In the genomic region with DNA sequence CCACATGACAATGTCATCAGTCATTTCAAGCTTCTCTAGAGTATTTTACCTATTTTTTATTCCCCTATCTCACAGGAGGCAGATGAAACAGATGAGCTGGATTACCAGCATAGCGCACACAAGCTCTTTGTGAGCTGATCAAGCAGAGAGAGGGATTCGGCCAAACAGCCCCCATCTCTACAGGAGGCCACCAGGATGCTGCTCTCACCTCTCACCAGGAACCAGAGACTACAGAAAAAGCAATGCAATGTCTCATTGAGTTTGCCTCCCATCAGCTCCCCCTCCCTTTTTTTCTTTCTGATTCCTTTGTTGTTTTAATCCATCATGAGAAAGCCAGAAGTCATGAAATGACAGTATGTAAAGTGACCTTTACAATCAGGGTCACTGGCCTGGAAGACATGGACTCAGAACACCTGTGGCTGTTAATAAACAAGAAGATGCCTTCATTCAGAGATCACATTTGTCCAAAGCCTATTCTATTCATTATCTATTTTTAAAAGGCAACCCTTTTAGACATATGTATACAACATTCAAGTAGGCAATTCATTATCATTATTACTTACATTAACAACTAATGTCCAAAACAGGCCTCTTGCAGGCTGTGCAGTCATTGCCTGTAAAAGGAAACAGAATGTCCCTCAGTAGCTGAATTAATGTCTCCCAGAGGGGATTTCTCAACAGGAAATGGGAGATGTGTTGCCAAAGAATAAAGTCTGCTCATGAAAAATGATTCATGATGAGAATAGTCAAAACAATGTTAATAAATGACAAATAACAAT, we compare ENCODE assay signal across 10 cellular contexts.
DNase-seq lines count a peak whose midpoint lies in the region; ATAC-seq, FAIRE-seq and TF ChIP-seq lines count a peak whose summit lies in the region.
"Had no signal": no experiment of that assay in that cellular context is flagged by ENCODE, and none has a peak within 500 bp of the region (broad histone marks: within the 10 kb centered on the region; RNA-seq: fewer than 3 reads in every experiment).

No MANE protein-coding gene starts in this region.

- TF ChIP-seq CTCF in A673 (conservative IDR thresholded peaks at IDR 0.05; ENCODE audit: low read depth, low read length) (no peak), cardiac fibroblast (IDR thresholded peaks at IDR 0.05; ENCODE audit: low read depth, low read length) (no peak), keratinocyte (optimal IDR thresholded peaks at IDR 0.05 in 1 of 3, IDR thresholded peaks at IDR 0.05 in 1 of 3, conservative IDR thresholded peaks at IDR 0.05 in 1 of 3; ENCODE audit: extremely low read depth in 1 of 3, insufficient read depth in 2 of 3, low read length in 3 of 3) (no peak)

- intact Hi-C loops in A673 (cut with micrococcal nuclease; ENCODE audit: unreplicated experiment) = no loop called here

- H3K9ac ChIP-seq in keratinocyte (ENCODE audit: control insufficient read depth, extremely low read depth, insufficient read depth, low read length) = no peak overlapping the region

- FAIRE-seq in keratinocyte (lab: Jason Lieb, UNC) = no peak

- in situ Hi-C loops in HAP-1 (cut with MboI; ENCODE audit: low sequenced_read_pairs) = no loop called here

- H3K9me1 ChIP-seq in keratinocyte (ENCODE audit: control insufficient read depth, extremely low read depth, insufficient read depth, low read length) = no peaks in the 10 kb centered on the region

- peak overlapping the region; percentile 29 for H2AFZ ChIP-seq in keratinocyte (ENCODE audit: control insufficient read depth, low read length)

- no peak overlapping the region for H3K4me3 ChIP-seq in A673 (ENCODE audit: low read depth, low read length, poor library complexity, severe bottlenecking)
- no peak overlapping the region for H3K4me3 ChIP-seq in cardiac fibroblast (replicated peaks in 1 of 2; ENCODE audit: low read depth in 2 of 2, low read length in 2 of 2)
- no peak overlapping the region for H3K4me3 ChIP-seq in keratinocyte (ENCODE audit: control insufficient read depth in 2 of 3, extremely low read depth in 1 of 3, insufficient read depth in 2 of 3, low read depth in 1 of 3, low read length in 3 of 3)
- no peak overlapping the region for H3K4me3 ChIP-seq in HAP-1
- H3K4me3 ChIP-seq: SJSA1 had no signal

- H3K27me3 ChIP-seq in A673 (replicated peaks; ENCODE audit: insufficient read depth, low read depth, low read length, poor library complexity) (peaks cover under 1% of the 10 kb centered on the region), keratinocyte (ENCODE audit: control insufficient read depth, extremely low read depth, insufficient read depth, low read length) (no peaks in the 10 kb centered on the region), HAP-1 (ENCODE audit: low read depth) (no peaks in the 10 kb centered on the region)
- H3K27me3 ChIP-seq: SJSA1 had no signal

- POLR2A ChIA-PET in A673 (lab: Charles Lee; ENCODE audit: low non-redundant PET) = no interaction called here

- H3K4me2 ChIP-seq in keratinocyte (ENCODE audit: control insufficient read depth, extremely low read depth, insufficient read depth, low read depth, low read length) = no peak overlapping the region

- H4K20me1 ChIP-seq in keratinocyte (ENCODE audit: control insufficient read depth, extremely low read depth, insufficient read depth, low read length) = no peaks in the 10 kb centered on the region

- no peaks in the 10 kb centered on the region for H3K9me3 ChIP-seq in A673 (ENCODE audit: low read depth, low read length, poor library complexity, severe bottlenecking)
- no peaks in the 10 kb centered on the region for H3K9me3 ChIP-seq in keratinocyte (ENCODE audit: control insufficient read depth, low read depth, low read length)
- no peaks in the 10 kb centered on the region for H3K9me3 ChIP-seq in HAP-1
- H3K9me3 ChIP-seq: SJSA1 had no signal

- H3K27ac ChIP-seq in A673 (ENCODE audit: low read depth, low read length, poor library complexity, severe bottlenecking) (no peak overlapping the region), keratinocyte (ENCODE audit: control insufficient read depth, insufficient read depth, low read length) (no peak overlapping the region)
- H3K27ac ChIP-seq: SJSA1 had no signal

- CTCF ChIA-PET in A673 (lab: Charles Lee) = no interaction called here

- BruUV-seq in A673 (replicated peaks; lab: Mats Ljungman, UMichigan) = no TSS peak

- dilution Hi-C loops in keratinocyte (cut with MboI; ENCODE audit: extremely low pct_ligation_motif_present, low sequenced_read_pairs) = no loop called here

- peaks cover 11% of the 10 kb centered on the region for H3K4me1 ChIP-seq in A673 (ENCODE audit: insufficient read depth, low read length, poor library complexity, severe bottlenecking)
- peaks cover 8% of the 10 kb centered on the region for H3K4me1 ChIP-seq in keratinocyte (ENCODE audit: control insufficient read depth, extremely low read depth, insufficient read depth, low read length)
- no peaks in the 10 kb centered on the region for H3K4me1 ChIP-seq in HAP-1
- H3K4me1 ChIP-seq: SJSA1 had no signal

- peak; percentile 74 for DNase-seq in A673 (ENCODE audit: low spot score)
- DNase-seq in HK-2 (ENCODE audit: unreplicated experiment) = peak; percentile 0
- peak; percentile 84 to 98 for DNase-seq in cardiac fibroblast (ENCODE audit: low read depth in 2 of 2)
- no peak for DNase-seq in keratinocyte (ENCODE audit: low read depth, low spot score)
- no peak for DNase-seq in activated CD8-positive, alpha-beta memory T cell treated with anti-CD3 and anti-CD28 coated beads, Interleukin-2, amount 50 U/mL, for 48 hours
- no peak for DNase-seq in activated effector memory CD4-positive, alpha-beta T cell treated with anti-CD3 and anti-CD28 coated beads, Interleukin-2, amount 50 U/mL, for 16 hours
- DNase-seq in HAP-1 (ENCODE audit: low spot score in 2 of 2) = no peak
- DNase-seq: stimulated activated naive CD8-positive, alpha-beta T cell treated with anti-CD3 and anti-CD28 coated beads, Interleukin-15, Interleukin-2, amounts not matched to agents 100 U/mL and 50 U/mL, for 24 hours had no signal

- no peaks in the 10 kb centered on the region for H3K79me2 ChIP-seq in keratinocyte (ENCODE audit: control insufficient read depth, insufficient read depth, low read length)

- ATAC-seq in HG03342 (IDR thresholded peaks at IDR 0.05; ENCODE audit: unreplicated experiment) = no peak
- ATAC-seq: stimulated activated naive CD8-positive, alpha-beta T cell treated with anti-CD3 and anti-CD28 coated beads, Interleukin-15, Interleukin-2, amounts not matched to agents 100 U/mL and 50 U/mL, for 24 hours had no signal

- H3K36me3 ChIP-seq in A673 (ENCODE audit: insufficient read depth, low read length, poor library complexity, severe bottlenecking) (no peaks in the 10 kb centered on the region), keratinocyte (ENCODE audit: control insufficient read depth in 2 of 2, extremely low read depth in 1 of 2, insufficient read depth in 2 of 2, low read length in 2 of 2) (no peaks in the 10 kb centered on the region), HAP-1 (replicated peaks) (no peaks in the 10 kb centered on the region)
- H3K36me3 ChIP-seq: SJSA1 had no signal

Comparison
In these comparisons a context has a peak if more than half of its experiments do, and no peak if none do; other contexts are left out.
1. DNase-seq: peak in A673 (single experiment), HK-2 (single experiment) and cardiac fibroblast (2 of 2); none in keratinocyte (single experiment), activated CD8-positive, alpha-beta memory T cell treated with anti-CD3 and anti-CD28 coated beads, Interleukin-2, amount 50 U/mL, for 48 hours (single experiment), activated effector memory CD4-positive, alpha-beta T cell treated with anti-CD3 and anti-CD28 coated beads, Interleukin-2, amount 50 U/mL, for 16 hours (single experiment) and HAP-1 (0 of 2).